24 cellular contexts compared by ENCODE assay signal in genomic region chrX:36534900-36535299, GRCh38.
DNase-seq lines count a peak whose midpoint lies in the region; ATAC-seq and TF ChIP-seq lines count a peak whose summit lies in the region.
"Had no signal": no experiment of that assay in that cellular context is flagged by ENCODE, and none has a peak within 500 bp of the region (broad histone marks: within the 10 kb centered on the region; RNA-seq: fewer than 3 reads in every experiment).

No MANE protein-coding gene starts in this region.

- no peak overlapping the region for H4K5ac ChIP-seq in H9 (ENCODE audit: insufficient read length, low read depth, low read length)

- H3K23me2 ChIP-seq in H9 (ENCODE audit: insufficient read length, low read depth, low read length, poor library complexity, severe bottlenecking) = no peaks in the 10 kb centered on the region

- intact Hi-C loops in left cardiac atrium (cut with DNase I) = no loop called here
- intact Hi-C loops in activated T-helper 1 cell treated with anti-CD3 and anti-CD28 coated beads, Interleukin-12 subunit alpha, Interleukin-12 subunit beta, Interleukin-2, Interleukin-4 antibody, amounts not matched to agents 30 ng/mL and 10 ng/mL and 1 ng/mL, durations not matched to agents 14 hours and 24 hours and 36 hours (cut with micrococcal nuclease) = no loop called here

- H2BK120ac ChIP-seq in H9 (ENCODE audit: low read depth, low read length, poor library complexity, severe bottlenecking) = no peak overlapping the region

- H3K9ac ChIP-seq in H9 (ENCODE audit: extremely low read depth, insufficient read length, low read length) = no peak overlapping the region
- H3K9ac ChIP-seq: BLaER1, GM23248 had no signal

- H2BK12ac ChIP-seq in H9 (ENCODE audit: insufficient read length, low read depth, low read length) = no peak overlapping the region

- H3K14ac ChIP-seq in H9 (ENCODE audit: insufficient read depth, low read length) = no peak overlapping the region

- no CpG with 5 or more reads among the region's 6 CpGs for WGBS in H9 (ENCODE audit: extremely low coverage, insufficient read length, low lambda C conversion rate)
- WGBS in hepatocyte (ENCODE audit: low lambda C conversion rate, missing lambda C conversion rate) = 57% methylated on average over 6 of the region's 6 CpGs

- H3K56ac ChIP-seq in H9 (ENCODE audit: insufficient read length, low read depth, low read length) = no peak overlapping the region

- no peak overlapping the region for H3K18ac ChIP-seq in H9 (ENCODE audit: insufficient read length, low read depth, low read length)

- H2BK15ac ChIP-seq in H9 (ENCODE audit: low read depth, low read length) = no peak overlapping the region

- H3K4me3 Mint-ChIP-seq in H9 = no peak overlapping the region
- no peak overlapping the region for H3K4me3 Mint-ChIP-seq in WTC11
- no peak overlapping the region for H3K4me3 Mint-ChIP-seq in activated T-helper 1 cell treated with anti-CD3 and anti-CD28 coated beads, Interleukin-12 subunit alpha, Interleukin-12 subunit beta, Interleukin-2, Interleukin-4 antibody, amounts not matched to agents 30 ng/mL and 10 ng/mL and 1 ng/mL, durations not matched to agents 14 hours and 24 hours and 36 hours
- H3K4me3 Mint-ChIP-seq: CD4-positive, alpha-beta memory T cell had no signal

- no peaks in the 10 kb centered on the region for H3K9me2 ChIP-seq in hepatocyte (replicated peaks; ENCODE audit: insufficient read depth)

- H3K79me2 ChIP-seq in H9 (ENCODE audit: insufficient read depth, low read length) (no peaks in the 10 kb centered on the region), hepatocyte (no peaks in the 10 kb centered on the region)

- no peak overlapping the region for H3T11ph ChIP-seq in H9 (ENCODE audit: low read length)

- no peak overlapping the region for H2AK5ac ChIP-seq in H9 (ENCODE audit: insufficient read length, low read length)

- H4K91ac ChIP-seq in H9 (ENCODE audit: insufficient read length, low read depth, low read length) = no peak overlapping the region

- H3K79me1 ChIP-seq in H9 (ENCODE audit: insufficient read depth, low read depth, low read length, poor library complexity, severe bottlenecking) = no peaks in the 10 kb centered on the region

- H3K27me3 Mint-ChIP-seq in H9 (ENCODE audit: low read depth) (peaks cover 3% of the 10 kb centered on the region), WTC11 (ENCODE audit: low read depth) (peaks cover 11% of the 10 kb centered on the region)
- H3K27me3 Mint-ChIP-seq in activated T-helper 1 cell treated with anti-CD3 and anti-CD28 coated beads, Interleukin-12 subunit alpha, Interleukin-12 subunit beta, Interleukin-2, Interleukin-4 antibody, amounts not matched to agents 30 ng/mL and 10 ng/mL and 1 ng/mL, durations not matched to agents 14 hours and 24 hours and 36 hours (ENCODE audit: insufficient read depth) = no peaks in the 10 kb centered on the region
- H3K27me3 Mint-ChIP-seq: CD4-positive, alpha-beta memory T cell had no signal

- peak; percentile 43 for DNase-seq in H9
- DNase-seq in NCI-H510A (lab: John Stamatoyannopoulos, UW) = peak; percentile 55
- DNase-seq in WTC11 (ENCODE audit: low spot score) = peak; percentile 16
- no peak for DNase-seq in left cardiac atrium
- no peak for DNase-seq in hepatocyte (ENCODE audit: low spot score)
- DNase-seq in activated T-helper 1 cell treated with anti-CD3 and anti-CD28 coated beads, Interleukin-12 subunit alpha, Interleukin-12 subunit beta, Interleukin-2, Interleukin-4 antibody, amounts not matched to agents 30 ng/mL and 10 ng/mL and 1 ng/mL, durations not matched to agents 14 hours and 24 hours and 36 hours (ENCODE audit: low spot score) = no peak
- DNase-seq: Caco-2; CD4-positive, alpha-beta memory T cell; DMS 273 treated with DMSO at 0.1 percent for 48 hours; DMS79 treated with DMSO at 0.1 percent for 48 hours; GM23248; KG1; NCI-H1105; NCI-H146; NCI-H2029; NCI-H2171 treated with DMSO at 0.1 percent for 48 hours; NCI-H774; T-helper 1 cell had no signal

- H2AFZ ChIP-seq in H9 (ENCODE audit: low read length) = no peak overlapping the region
- H2AFZ ChIP-seq in neuron (ENCODE audit: low read depth, low read length) = peak overlapping the region; percentile 77
- H2AFZ ChIP-seq in hepatocyte = no peak overlapping the region
- H2AFZ ChIP-seq: GM23248 had no signal

- H3K23ac ChIP-seq in H9 (ENCODE audit: insufficient read length, low read depth, low read length) = no peak overlapping the region

- CTCF ChIA-PET in WTC11 (lab: Charles Lee) = no interaction called here

- H4K8ac ChIP-seq in H9 (replicated peaks; ENCODE audit: insufficient read length, low read depth, low read length) = no peak overlapping the region

- no peak overlapping the region for H3K4me2 ChIP-seq in H9 (ENCODE audit: insufficient read depth, insufficient read length, low read length)
- no peak overlapping the region for H3K4me2 ChIP-seq in hepatocyte
- H3K4me2 ChIP-seq: BLaER1 had no signal

- H3K4ac ChIP-seq in H9 (ENCODE audit: low read depth, low read length) = no peak overlapping the region

- H3K9me3 ChIP-seq in H9 (ENCODE audit: control insufficient read depth, low read depth, low read length) = peaks cover 7% of the 10 kb centered on the region
- no peaks in the 10 kb centered on the region for H3K9me3 ChIP-seq in neuron (ENCODE audit: low read length)
- H3K9me3 ChIP-seq in hepatocyte (ENCODE audit: low read depth) = no peaks in the 10 kb centered on the region
- H3K9me3 ChIP-seq: BLaER1, Caco-2, SJSA1 had no signal

- H3K4me3 ChIP-seq in neuron (ENCODE audit: low read length) (no peak overlapping the region), hepatocyte (no peak overlapping the region)
- H3K4me3 ChIP-seq: BLaER1, GM12878, GM23248, SJSA1 had no signal

- H4K20me1 ChIP-seq in H9 (ENCODE audit: control insufficient read depth, insufficient read depth, insufficient read length) (no peaks in the 10 kb centered on the region), hepatocyte (ENCODE audit: insufficient read depth, poor library complexity, severe bottlenecking) (no peaks in the 10 kb centered on the region)
- H4K20me1 ChIP-seq: BLaER1 had no signal

- POLR2A ChIA-PET in WTC11 (lab: Charles Lee) = no interaction called here

- no peaks in the 10 kb centered on the region for H3K27me3 ChIP-seq in H9 (ENCODE audit: insufficient read depth, low read length)
- H3K27me3 ChIP-seq in neuron (ENCODE audit: insufficient read depth, low read length) = peaks cover 3% of the 10 kb centered on the region
- H3K27me3 ChIP-seq in hepatocyte = no peaks in the 10 kb centered on the region
- H3K27me3 ChIP-seq: SJSA1 had no signal

- no peak overlapping the region for H2BK5ac ChIP-seq in H9 (ENCODE audit: insufficient read length, low read length)

- TF ChIP-seq CTCF in H9 (conservative IDR thresholded peaks at IDR 0.05) (no peak), WTC11 (IDR thresholded peaks at IDR 0.05) (no peak), hepatocyte (IDR thresholded peaks at IDR 0.05; ENCODE audit: poor library complexity) (no peak)

- peak; percentile 66 for ATAC-seq in WTC11
- no peak for ATAC-seq in left cardiac atrium
- ATAC-seq in GM18870 (IDR thresholded peaks at IDR 0.05; ENCODE audit: unreplicated experiment) = no peak
- ATAC-seq: GM12878, Right ventricle myocardium inferior had no signal

- H2BK20ac ChIP-seq in H9 (ENCODE audit: low read depth, low read length, poor library complexity, severe bottlenecking) = no peak overlapping the region

- H3K27ac Mint-ChIP-seq in H9 (no peak overlapping the region), WTC11 (no peak overlapping the region)
- H3K27ac Mint-ChIP-seq in activated T-helper 1 cell treated with anti-CD3 and anti-CD28 coated beads, Interleukin-12 subunit alpha, Interleukin-12 subunit beta, Interleukin-2, Interleukin-4 antibody, amounts not matched to agents 30 ng/mL and 10 ng/mL and 1 ng/mL, durations not matched to agents 14 hours and 24 hours and 36 hours = no peak overlapping the region
- H3K27ac Mint-ChIP-seq: CD4-positive, alpha-beta memory T cell had no signal

- H3K9me3 Mint-ChIP-seq in H9 = peaks cover 59 to 62% of the 10 kb centered on the region in 2 experiments
- H3K9me3 Mint-ChIP-seq in WTC11 = peaks cover 8% of the 10 kb centered on the region; the same call in 1 of the 2 replicates
- no peaks in the 10 kb centered on the region for H3K9me3 Mint-ChIP-seq in activated T-helper 1 cell treated with anti-CD3 and anti-CD28 coated beads, Interleukin-12 subunit alpha, Interleukin-12 subunit beta, Interleukin-2, Interleukin-4 antibody, amounts not matched to agents 30 ng/mL and 10 ng/mL and 1 ng/mL, durations not matched to agents 14 hours and 24 hours and 36 hours

- H3K4me1 ChIP-seq in H9 (ENCODE audit: insufficient read depth, low read length) = no peaks in the 10 kb centered on the region; the same call in 1 of the 2 replicates
- no peaks in the 10 kb centered on the region for H3K4me1 ChIP-seq in neuron (ENCODE audit: insufficient read depth, low read length)
- H3K4me1 ChIP-seq in hepatocyte (ENCODE audit: insufficient read depth) = no peaks in the 10 kb centered on the region
- H3K4me1 ChIP-seq: BLaER1, Caco-2, SJSA1 had no signal

- H3K27ac ChIP-seq in H9 (ENCODE audit: insufficient read length, low read depth, low read length) (no peak overlapping the region), hepatocyte (no peak overlapping the region)
- H3K27ac ChIP-seq: BLaER1, GM23248, SJSA1 had no signal

- H3K36me3 ChIP-seq in neuron (ENCODE audit: insufficient read depth, low read length) (no peaks in the 10 kb centered on the region), hepatocyte (replicated peaks; ENCODE audit: insufficient read depth, low read depth) (no peaks in the 10 kb centered on the region)
- H3K36me3 ChIP-seq: BLaER1, SJSA1 had no signal

- H3K36me3 Mint-ChIP-seq in H9 (ENCODE audit: insufficient read depth in 1 of 3, low read depth in 3 of 3) (peaks cover 0 to 5% (median 2%) of the 10 kb centered on the region in 3 experiments; a peak in 5 of 7 replicates), WTC11 (peaks cover 4% of the 10 kb centered on the region; the same call in 1 of the 2 replicates)
- H3K36me3 Mint-ChIP-seq in activated T-helper 1 cell treated with anti-CD3 and anti-CD28 coated beads, Interleukin-12 subunit alpha, Interleukin-12 subunit beta, Interleukin-2, Interleukin-4 antibody, amounts not matched to agents 30 ng/mL and 10 ng/mL and 1 ng/mL, durations not matched to agents 14 hours and 24 hours and 36 hours (ENCODE audit: low read depth) = no peaks in the 10 kb centered on the region
- H3K36me3 Mint-ChIP-seq: CD4-positive, alpha-beta memory T cell had no signal

- H3K4me1 Mint-ChIP-seq in H9 (peaks cover 10% of the 10 kb centered on the region in 2 experiments), WTC11 (peaks cover 18% of the 10 kb centered on the region)
- no peaks in the 10 kb centered on the region for H3K4me1 Mint-ChIP-seq in activated T-helper 1 cell treated with anti-CD3 and anti-CD28 coated beads, Interleukin-12 subunit alpha, Interleukin-12 subunit beta, Interleukin-2, Interleukin-4 antibody, amounts not matched to agents 30 ng/mL and 10 ng/mL and 1 ng/mL, durations not matched to agents 14 hours and 24 hours and 36 hours (ENCODE audit: low read depth)

TF ChIP-seq in WTC11, 78 proteins besides CTCF, POLR2A, EP300 and RAD21 (continues in another document):
- TF ChIP-seq MXD4 (CRISPR knock-in tag; IDR thresholded peaks at IDR 0.05; ENCODE audit: borderline replicate concordance) = no peak

Comparison
In these comparisons a context has a peak if more than half of its experiments do, and no peak if none do; other contexts are left out.
1. DNase-seq: peak in H9 (single experiment), NCI-H510A (single experiment) and WTC11 (single experiment); none in left cardiac atrium (single experiment), hepatocyte (single experiment) and activated T-helper 1 cell treated with anti-CD3 and anti-CD28 coated beads, Interleukin-12 subunit alpha, Interleukin-12 subunit beta, Interleukin-2, Interleukin-4 antibody, amounts not matched to agents 30 ng/mL and 10 ng/mL and 1 ng/mL, durations not matched to agents 14 hours and 24 hours and 36 hours (single experiment).